In the genomic region with DNA sequence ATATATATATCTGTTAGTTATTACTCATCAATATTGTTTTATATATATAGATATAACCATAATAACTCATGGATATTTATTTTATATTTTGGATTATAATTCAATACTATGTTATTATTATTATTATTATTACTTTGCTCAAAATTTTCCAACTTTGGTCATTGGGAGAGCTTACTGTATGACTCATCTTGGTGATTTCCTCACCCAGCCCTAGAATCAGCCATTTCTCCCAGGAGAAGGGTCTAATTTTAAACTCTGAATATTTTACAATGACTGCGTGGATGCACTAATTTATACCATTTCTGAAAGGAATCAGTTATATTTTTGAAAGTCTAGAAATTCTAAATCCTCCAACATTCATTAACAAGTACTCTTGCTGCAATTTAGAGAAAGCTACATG, we compare ENCODE assay signal across 26 cellular contexts.
"Had no signal": no experiment of that assay in that cellular context is flagged by ENCODE, and none has a peak within 500 bp of the region (broad histone marks: within the 10 kb centered on the region; RNA-seq: fewer than 3 reads in every experiment).

No MANE protein-coding gene starts in this region.

- H3K36me3 ChIP-seq: brain microvascular endothelial cell, cardiac muscle cell had no signal

- DNase-seq: activated CD4-positive, alpha-beta memory T cell treated with anti-CD3 and anti-CD28 coated beads, Interleukin-2, amount 10 ng/mL, durations not matched to agents 7 days and 5 days; activated CD4-positive, alpha-beta T cell treated with anti-CD3 and anti-CD28 coated beads, Interleukin-2, amount 50 U/mL, for 1 hour; activated CD4-positive, CD25-positive, alpha-beta regulatory T cell; activated gamma-delta T cell; activated naive CD4-positive, alpha-beta T cell treated with anti-CD3 and anti-CD28 coated beads for 36 hours; activated T-cell treated with anti-CD3 and anti-CD28 coated beads for 4 hours; activated T-cell treated with anti-CD3 and anti-CD28 coated beads, Interleukin-2, amount 50 U/mL, for 48 hours; brain microvascular endothelial cell; NCI-H1105 treated with DMSO at 0.1 percent for 48 hours; NCI-H1436 treated with DMSO at 0.1 percent for 48 hours; NCI-H187; NCI-H2081; NCI-H510A treated with DMSO at 0.1 percent for 48 hours; NCI-H69; NK-92 treated with Interleukin-12 subunit alpha and Interleukin-12 subunit beta, amount 100 ng/mL, for 24 hours; OCI-M1; RPMI8226; T-cell; T-helper 2 cell had no signal

- H3K9me3 Mint-ChIP-seq: activated naive CD4-positive, alpha-beta T cell treated with anti-CD3 and anti-CD28 coated beads for 36 hours had no signal

- H3K4me3 Mint-ChIP-seq: activated CD4-positive, alpha-beta memory T cell treated with anti-CD3 and anti-CD28 coated beads, Interleukin-2, amount 10 ng/mL, durations not matched to agents 7 days and 5 days; activated naive CD4-positive, alpha-beta T cell treated with anti-CD3 and anti-CD28 coated beads for 36 hours; activated naive CD8-positive, alpha-beta T cell; activated T-helper 17 cell treated with anti-CD3 and anti-CD28 coated beads, Interleukin-2, amount 50 U/mL, for 72 hours; T-cell had no signal

- H3K27ac Mint-ChIP-seq: activated CD4-positive, alpha-beta memory T cell treated with anti-CD3 and anti-CD28 coated beads, Interleukin-2, amount 10 ng/mL, durations not matched to agents 7 days and 5 days; activated naive CD4-positive, alpha-beta T cell treated with anti-CD3 and anti-CD28 coated beads for 36 hours; activated naive CD8-positive, alpha-beta T cell; activated T-helper 17 cell treated with anti-CD3 and anti-CD28 coated beads, Interleukin-2, amount 50 U/mL, for 72 hours; T-cell had no signal

- ATAC-seq: activated T-helper 17 cell treated with anti-CD3 and anti-CD28 coated beads, Interleukin-2, amount 50 U/mL, for 72 hours; Panc1; Right ventricle myocardium inferior; T-cell had no signal

- H3K27ac ChIP-seq: brain microvascular endothelial cell, cardiac muscle cell, SK-N-MC, VCaP had no signal

- H3K36me3 Mint-ChIP-seq: activated naive CD8-positive, alpha-beta T cell; T-cell had no signal

- H3K27me3 ChIP-seq: brain microvascular endothelial cell, cardiac muscle cell had no signal

- H3K4me1 Mint-ChIP-seq: activated CD4-positive, alpha-beta memory T cell treated with anti-CD3 and anti-CD28 coated beads, Interleukin-2, amount 10 ng/mL, durations not matched to agents 7 days and 5 days; activated T-helper 17 cell treated with anti-CD3 and anti-CD28 coated beads, Interleukin-2, amount 50 U/mL, for 72 hours; T-cell had no signal

- H3K4me3 ChIP-seq: cardiac muscle cell, SK-N-MC had no signal

- H3K27me3 Mint-ChIP-seq: activated CD4-positive, alpha-beta memory T cell treated with anti-CD3 and anti-CD28 coated beads, Interleukin-2, amount 10 ng/mL, durations not matched to agents 7 days and 5 days; activated naive CD8-positive, alpha-beta T cell; activated T-helper 17 cell treated with anti-CD3 and anti-CD28 coated beads, Interleukin-2, amount 50 U/mL, for 72 hours; T-cell had no signal
